In genomic region chr3:101970212-101970611, GRCh38 we compare ENCODE assay signal across 7 cellular contexts.
"Had no signal": no experiment of that assay in that cellular context is flagged by ENCODE, and none has a peak within 500 bp of the region (broad histone marks: within the 10 kb centered on the region; RNA-seq: fewer than 3 reads in every experiment).

No MANE protein-coding gene starts in this region.

- DNase-seq: IMR-90, KBM-7, KG1 had no signal

- H3K27me3 Mint-ChIP-seq: IgD-negative memory B cell had no signal

- H3K4me2 ChIP-seq: KMS-11 had no signal

- H3K9ac ChIP-seq: KMS-11 had no signal

- H3K27ac ChIP-seq: HL-60, KMS-11 had no signal

- FAIRE-seq: HTR-8/SVneo had no signal

- H3K4me3 Mint-ChIP-seq: IgD-negative memory B cell had no signal
